Comparison of ENCODE assay signal across 8 cellular contexts in the genomic region with DNA sequence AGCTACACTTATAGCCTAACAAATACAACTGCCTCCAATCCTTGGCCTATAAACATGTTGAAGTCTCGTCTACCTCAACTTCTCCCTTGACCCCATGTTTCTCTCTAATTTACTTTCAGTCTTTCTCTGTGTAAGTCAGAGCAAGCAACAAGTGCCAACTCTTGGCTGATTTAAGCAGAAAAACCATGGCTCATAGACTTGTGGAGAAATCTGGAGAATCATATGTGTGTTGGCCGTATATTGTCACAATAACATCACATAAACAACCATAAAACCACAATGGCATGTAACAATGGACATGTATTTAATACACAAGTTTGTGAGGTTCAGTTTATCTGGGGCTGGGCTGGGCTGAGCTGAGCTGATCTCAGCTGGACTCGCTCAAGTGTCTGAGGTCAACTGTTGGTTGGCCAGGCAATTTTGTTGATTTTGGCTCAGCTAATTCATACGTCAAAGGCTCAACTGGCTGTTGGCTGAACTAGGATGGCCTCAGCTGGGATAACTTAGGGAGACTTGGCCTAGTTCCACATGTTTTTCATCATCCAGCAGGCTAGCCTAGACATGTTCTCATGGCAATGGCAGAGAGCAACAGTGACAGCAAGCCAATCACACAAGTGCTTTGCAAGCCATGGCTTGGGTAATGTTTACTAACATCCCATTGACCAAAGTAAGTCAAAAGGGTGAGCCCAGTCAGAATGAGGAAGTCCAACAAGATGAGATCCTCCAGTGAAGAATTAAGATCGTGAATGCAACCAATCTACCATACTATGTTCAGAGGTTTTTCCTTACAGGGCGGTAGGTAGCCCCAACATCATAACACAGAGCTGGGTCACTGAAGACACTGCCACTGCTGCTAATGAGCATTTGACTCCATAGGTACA. TPM values are rescaled to one million over a fixed set of nuclear protein-coding genes. Genes with fewer than 3 reads are reported as not detected.
A peak's percentile ranks its signal among the peaks of the same experiment; 100 is the strongest.
DNase-seq lines count a peak whose midpoint lies in the region; ATAC-seq and TF ChIP-seq lines count a peak whose summit lies in the region.

No MANE protein-coding gene starts in this region.

- H3K4me3 ChIP-seq in left ventricle myocardium inferior (no peak overlapping the region), skeletal muscle satellite cell (ENCODE audit: low read length) (peak overlapping the region; percentile 10)

- no peaks in the 10 kb centered on the region; the same call in 1 of the 2 replicates for H3K4me1 Mint-ChIP-seq in WTC11
- peaks cover 9% of the 10 kb centered on the region for H3K4me1 Mint-ChIP-seq in nephron progenitor cell

- H3K27me3 Mint-ChIP-seq in WTC11 (ENCODE audit: low read depth) (peaks cover 26% of the 10 kb centered on the region), nephron progenitor cell (ENCODE audit: low read depth, poor library complexity) (peaks cover 27% of the 10 kb centered on the region)

- ATAC-seq in WTC11 (no peak), GM19397 (IDR thresholded peaks at IDR 0.05; ENCODE audit: unreplicated experiment) (no peak)

- peaks cover 62% of the 10 kb centered on the region for H3K4me1 ChIP-seq in left ventricle myocardium inferior
- peaks cover 51% of the 10 kb centered on the region for H3K4me1 ChIP-seq in skeletal muscle satellite cell (ENCODE audit: control insufficient read depth, insufficient read depth, low read length)

- POLR2A ChIA-PET in WTC11 (lab: Charles Lee) = no interaction called here

- H3K27me3 ChIP-seq in left ventricle myocardium inferior (ENCODE audit: low read depth) (no peaks in the 10 kb centered on the region), skeletal muscle satellite cell (ENCODE audit: control insufficient read depth, insufficient read depth, low read length) (no peaks in the 10 kb centered on the region)

- peak overlapping the region; percentile 57 for H3K9ac ChIP-seq in skeletal muscle satellite cell (ENCODE audit: low read depth, low read length)

- peak overlapping the region; percentile 81 for H3K27ac ChIP-seq in left ventricle myocardium inferior (replicated peaks)

- H3K4me3 Mint-ChIP-seq in WTC11 (no peak overlapping the region), nephron progenitor cell (no peak overlapping the region)

- peak overlapping the region; percentile 49 for H3K4me2 ChIP-seq in skeletal muscle satellite cell (ENCODE audit: low read length)

- H3K27ac Mint-ChIP-seq in WTC11 = no peak overlapping the region
- no peak overlapping the region for H3K27ac Mint-ChIP-seq in nephron progenitor cell

- TF ChIP-seq CTCF in WTC11 (IDR thresholded peaks at IDR 0.05) (no peak), left ventricle myocardium inferior (IDR thresholded peaks at IDR 0.05; ENCODE audit: borderline replicate concordance) (no peak), nephron progenitor cell (IDR thresholded peaks at IDR 0.05) (no peak)

- CTCF ChIA-PET in WTC11 (lab: Charles Lee) = no interaction called here

- H3K36me3 ChIP-seq in left ventricle myocardium inferior = no peaks in the 10 kb centered on the region
- no peaks in the 10 kb centered on the region for H3K36me3 ChIP-seq in skeletal muscle satellite cell (ENCODE audit: insufficient read depth, low read length)

- no peaks in the 10 kb centered on the region for H3K36me3 Mint-ChIP-seq in WTC11
- no peaks in the 10 kb centered on the region for H3K36me3 Mint-ChIP-seq in nephron progenitor cell (ENCODE audit: low read depth)

- H3K9me3 Mint-ChIP-seq in WTC11 = no peaks in the 10 kb centered on the region
- H3K9me3 Mint-ChIP-seq in nephron progenitor cell = peaks cover 9% of the 10 kb centered on the region

- H3K9me3 ChIP-seq in left ventricle myocardium inferior (replicated peaks) = no peaks in the 10 kb centered on the region
- no peaks in the 10 kb centered on the region for H3K9me3 ChIP-seq in skeletal muscle satellite cell (replicated peaks; ENCODE audit: low read length)

- DNase-seq in AML-193 (lab: John Stamatoyannopoulos, UW) (peak; percentile 32 to 49), NCI-H1417 (lab: John Stamatoyannopoulos, UW) (peak; percentile 50 to 88 (median 67)), WTC11 (ENCODE audit: low spot score) (no peak), left ventricle myocardium inferior (peak; percentile 72), nephron progenitor cell (no peak)
- DNase-seq in stimulated activated CD4-positive, alpha-beta T cell treated with anti-CD3 and anti-CD28 coated beads, Interleukin-4, amount 100 ng/mL, for 24 hours = no peak

- intact Hi-C loops in left ventricle myocardium inferior (cut with micrococcal nuclease) = no loop called here

TF ChIP-seq in WTC11, 78 proteins besides CTCF, POLR2A, EP300 and RAD21:
- TF ChIP-seq GABPB1 (CRISPR knock-in tag; IDR thresholded peaks at IDR 0.05) (peak; percentile 92), TEAD1 (CRISPR knock-in tag; IDR thresholded peaks at IDR 0.05) (no peak)
TF ChIP-seq in WTC11: peak in this region for 1.

RNA-seq across cellular contexts. Expression of a gene that starts 12.9 kb away (rescaled TPM):
- total RNA-seq in WTC11 (2021) (16.4 to 18.7 TPM (median 16.7 TPM) in 3 replicates), left ventricle myocardium inferior (6.1 TPM)
- 4.3 and 5.0 TPM in 2 replicates for total RNA-seq in skeletal muscle satellite cell (2012; rRNA removed)

RNA-seq across cellular contexts. Expression of a gene that starts 13.3 kb away (rescaled TPM):
- total RNA-seq in WTC11 (2021) (0.55 to 0.99 TPM (median 0.61 TPM) in 3 replicates), left ventricle myocardium inferior (0.80 TPM)
- 2.2 and 2.5 TPM in 2 replicates for total RNA-seq in skeletal muscle satellite cell (2012; rRNA removed)

Comparison
In these comparisons a context has a peak if more than half of its experiments do, and no peak if none do; other contexts are left out.
1. DNase-seq: peak in AML-193 (2 of 2), NCI-H1417 (3 of 3) and left ventricle myocardium inferior (single experiment); none in WTC11 (single experiment), nephron progenitor cell (single experiment) and stimulated activated CD4-positive, alpha-beta T cell treated with anti-CD3 and anti-CD28 coated beads, Interleukin-4, amount 100 ng/mL, for 24 hours (single experiment).